Comparison of ENCODE assay signal across 8 cellular contexts in the genomic region with DNA sequence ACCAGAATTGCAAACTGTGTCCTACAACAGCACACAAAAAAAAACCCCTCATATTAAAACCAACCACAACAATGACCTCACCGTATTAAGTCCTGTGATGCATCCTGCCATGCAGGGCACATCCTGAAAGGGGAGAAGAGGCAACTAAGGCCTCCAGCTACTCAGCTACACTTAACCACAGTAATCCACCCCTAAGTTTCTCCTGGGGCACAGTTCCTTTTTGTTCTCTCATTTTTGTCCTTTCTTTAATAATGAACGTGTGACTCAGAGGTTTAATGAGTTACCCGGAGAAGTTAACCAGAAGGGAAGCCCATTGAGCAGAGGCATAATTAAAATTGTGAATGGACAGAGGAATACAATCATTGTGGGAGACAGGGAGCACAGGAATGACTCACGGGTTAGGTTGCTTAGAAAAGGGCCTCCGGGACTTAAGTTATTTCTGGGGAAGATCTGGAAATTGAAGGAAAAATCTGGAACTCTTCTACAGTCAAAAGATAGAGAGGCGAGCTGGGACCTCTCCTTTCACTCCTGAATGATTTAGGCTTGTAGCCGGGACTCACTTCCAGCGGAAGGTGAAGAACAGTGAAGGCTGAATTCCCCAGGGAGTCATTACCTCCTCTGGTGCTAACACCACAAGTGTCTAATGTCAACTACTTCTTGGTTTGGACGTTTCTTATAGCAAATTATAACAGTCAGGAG. TPM values are rescaled to one million over a fixed set of nuclear protein-coding genes. Genes with fewer than 3 reads are reported as not detected.
DNase-seq lines count a peak whose midpoint lies in the region; ATAC-seq, FAIRE-seq and TF ChIP-seq lines count a peak whose summit lies in the region.

No MANE protein-coding gene starts in this region.

- FAIRE-seq in bronchial epithelial cell (lab: Jason Lieb, UNC): peak; percentile 81

- H3K4me3 ChIP-seq in bronchial epithelial cell (ENCODE audit: low read depth, low read length) (no peak overlapping the region), skeletal muscle cell (ENCODE audit: low read depth, low read length) (no peak overlapping the region), gastrocnemius medialis (no peak overlapping the region)

- peaks cover 23 to 24% of the 10 kb centered on the region in 2 donors for H3K4me1 ChIP-seq in gastrocnemius medialis

- ATAC-seq in GM21825 (IDR thresholded peaks at IDR 0.05; ENCODE audit: unreplicated experiment) (peak; percentile 77), gastrocnemius medialis (no peak)

- intact Hi-C loops in posterior vena cava (cut with DNase I) (no loop called here), gastrocnemius medialis (cut with DNase I; ENCODE audit: low total_unique reads) (loop anchor here (2.0 to 5.0 kb wide), 4 partner anchors 35 to 398 kb away; no protein-coding TSS in a partner anchor)

- in situ Hi-C loops in gastrocnemius medialis (cut with MboI; ENCODE audit: low sequenced_read_pairs in 4 of 4): no loop called here

- DNase-seq in ELR (ENCODE audit: low read depth) (peak; percentile 96), MV-4-11 (lab: John Stamatoyannopoulos, UW) (peak; percentile 96), bronchial epithelial cell (ENCODE audit: low read depth) (peak; percentile 82), skeletal muscle cell (ENCODE audit: low read depth) (peak; percentile 91), anterior cingulate cortex (lab: John Stamatoyannopoulos, UW) (no peak), posterior vena cava (ENCODE audit: low spot score) (no peak), gastrocnemius medialis (no peak)

- H3K27me3 ChIP-seq in bronchial epithelial cell (ENCODE audit: control insufficient read depth, insufficient read depth, low read length): no peaks in the 10 kb centered on the region
- H3K27me3 ChIP-seq in gastrocnemius medialis: no peaks in the 10 kb centered on the region

- peak overlapping the region in 1 of 4 donors; percentile 21 for H3K27ac ChIP-seq in gastrocnemius medialis

- TF ChIP-seq POLR2A in gastrocnemius medialis (IDR thresholded peaks at IDR 0.05): no peak

- TF ChIP-seq CTCF in bronchial epithelial cell (IDR thresholded peaks at IDR 0.05; ENCODE audit: insufficient read depth, low read length, severe bottlenecking) (no peak), gastrocnemius medialis (IDR thresholded peaks at IDR 0.05 in 4 of 5, conservative IDR thresholded peaks at IDR 0.05 in 1 of 5) (no peak)

- no peaks in the 10 kb centered on the region for H3K9me3 ChIP-seq in gastrocnemius medialis

- no peaks in the 10 kb centered on the region for H3K36me3 ChIP-seq in bronchial epithelial cell (ENCODE audit: control insufficient read depth, insufficient read depth, low read length)
- no peaks in the 10 kb centered on the region for H3K36me3 ChIP-seq in gastrocnemius medialis

RNA-seq across cellular contexts. Expression of a gene that starts 36.9 kb away (rescaled TPM):
- under 0.01 and 0.26 TPM in 2 replicates for total RNA-seq in bronchial epithelial cell
- 1 to 10 TPM; 4.1 to 5.5 TPM for total RNA-seq in posterior vena cava
- 1 to 10 TPM in 2 of 4 donors, under 1 TPM in 2; 0.80 to 1.8 (median 1.3) TPM for total RNA-seq in gastrocnemius medialis

Comparison
In these comparisons a context has a peak if more than half of its experiments do, and no peak if none do; other contexts are left out.
1. DNase-seq: peak in ELR (single experiment), MV-4-11 (single experiment), bronchial epithelial cell (single experiment) and skeletal muscle cell (single experiment); none in anterior cingulate cortex (0 of 58), posterior vena cava (single experiment) and gastrocnemius medialis (0 of 2).